ENCODE assay signal across 15 cellular contexts in the genomic region with DNA sequence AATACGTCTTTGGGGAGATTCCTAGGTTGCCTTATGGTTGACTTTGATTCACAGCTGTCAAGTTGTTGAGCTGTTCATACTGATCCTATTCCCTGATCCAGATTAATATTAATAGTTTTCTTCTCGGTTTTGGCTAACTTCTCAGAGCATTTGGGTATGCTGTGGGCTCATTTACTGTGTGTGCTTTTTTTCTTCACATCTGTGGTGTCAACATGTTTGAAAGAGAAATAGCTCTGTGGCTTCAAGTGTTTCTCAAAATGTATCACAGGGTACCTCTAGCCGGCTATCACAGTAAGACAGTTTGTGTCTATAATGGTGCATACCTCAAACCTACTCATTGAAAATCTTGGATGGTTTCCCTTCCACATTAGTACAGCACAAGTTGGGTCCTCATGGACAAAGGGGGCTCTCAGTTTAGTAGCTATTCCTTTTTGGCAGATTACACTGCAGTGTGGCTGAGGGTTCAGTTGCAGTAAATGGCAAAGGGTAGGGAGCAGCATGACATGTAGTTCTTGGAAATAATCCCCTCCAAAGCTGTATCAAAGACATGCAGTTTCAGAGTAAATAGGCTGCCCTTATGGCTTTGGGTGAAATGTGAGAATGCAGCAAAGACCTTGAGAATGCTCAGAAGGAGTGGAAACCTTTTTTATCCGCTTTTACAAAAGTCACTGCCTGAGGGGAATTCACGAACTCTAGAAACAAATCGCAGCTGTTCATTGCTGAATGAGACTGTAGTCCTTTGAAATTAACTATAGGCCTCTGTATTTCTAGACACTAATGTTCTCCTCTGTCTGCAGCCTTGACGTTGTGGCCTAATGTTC.
DNase-seq lines count a peak whose midpoint lies in the region; ATAC-seq and TF ChIP-seq lines count a peak whose summit lies in the region.
"Had no signal": no experiment of that assay in that cellular context is flagged by ENCODE, and none has a peak within 500 bp of the region (broad histone marks: within the 10 kb centered on the region; RNA-seq: fewer than 3 reads in every experiment).

No MANE protein-coding gene starts in this region.

- H3K27ac Mint-ChIP-seq in neural crest cell (ENCODE audit: unreplicated experiment): peak overlapping the region; percentile 57
- H3K27ac Mint-ChIP-seq in immature natural killer cell: no peak overlapping the region

- peak overlapping the region; percentile 71 for H3K27ac ChIP-seq in angular gyrus (ENCODE audit: low read depth, low read length)
- H3K27ac ChIP-seq in gastroesophageal sphincter: no peak overlapping the region
- H3K27ac ChIP-seq: brain microvascular endothelial cell, left lung had no signal

- TF ChIP-seq CTCF in GM13976 (IDR thresholded peaks at IDR 0.05; ENCODE audit: borderline replicate concordance, control extremely low read depth, extremely low read depth, insufficient read depth, missing control alignments) (no peak), neural crest cell (conservative IDR thresholded peaks at IDR 0.05) (no peak), gastroesophageal sphincter (IDR thresholded peaks at IDR 0.05) (no peak)

- H3K4me3 Mint-ChIP-seq in neural crest cell (no peak overlapping the region), immature natural killer cell (no peak overlapping the region)

- TF ChIP-seq POLR2A in gastroesophageal sphincter (IDR thresholded peaks at IDR 0.05): no peak

- H3K4me3 ChIP-seq in gastroesophageal sphincter (no peak overlapping the region), MG63 (no peak overlapping the region)
- H3K4me3 ChIP-seq: left lung, ovary had no signal

- no peaks in the 10 kb centered on the region for H3K4me1 ChIP-seq in gastroesophageal sphincter

- no peaks in the 10 kb centered on the region for H3K27me3 ChIP-seq in gastroesophageal sphincter
- H3K27me3 ChIP-seq in MG63: no peaks in the 10 kb centered on the region
- H3K27me3 ChIP-seq: brain microvascular endothelial cell, left lung, ovary had no signal

- in situ Hi-C loops in GM13976 (cut with MboI; ENCODE audit: low sequenced_read_pairs, unreplicated experiment): no loop called here

- H3K9me3 Mint-ChIP-seq in neural crest cell: peaks cover 3% of the 10 kb centered on the region
- H3K9me3 Mint-ChIP-seq in immature natural killer cell: no peaks in the 10 kb centered on the region

- H3K9me3 ChIP-seq in gastroesophageal sphincter (no peaks in the 10 kb centered on the region), MG63 (no peaks in the 10 kb centered on the region)
- H3K9me3 ChIP-seq: left lung, ovary had no signal

- H3K36me3 Mint-ChIP-seq in neural crest cell (ENCODE audit: low read depth) (peaks cover 10% of the 10 kb centered on the region), immature natural killer cell (peaks cover 4 to 20% (median 9%) of the 10 kb centered on the region in 3 donors)

- peaks cover 0 to 10% of the 10 kb centered on the region in 2 donors for H3K36me3 ChIP-seq in gastroesophageal sphincter
- H3K36me3 ChIP-seq in MG63: no peaks in the 10 kb centered on the region
- H3K36me3 ChIP-seq: ovary had no signal

- WGBS in gastroesophageal sphincter (ENCODE audit: low coverage in 1 of 2), 2 donors: 57 to 89% methylated on average over 3 to 7 of the region's 7 CpGs

- TF ChIP-seq EP300 in gastroesophageal sphincter (IDR thresholded peaks at IDR 0.05): no peak

- H3K4me1 Mint-ChIP-seq in neural crest cell (peaks cover 46% of the 10 kb centered on the region), immature natural killer cell (peaks cover 0 to 6% of the 10 kb centered on the region in 2 donors)

- peak; percentile 53 for ATAC-seq in HG02610 (IDR thresholded peaks at IDR 0.05; ENCODE audit: unreplicated experiment)
- ATAC-seq in gastroesophageal sphincter: no peak
- ATAC-seq in GM21360 (IDR thresholded peaks at IDR 0.05; ENCODE audit: unreplicated experiment): no peak
- ATAC-seq: left lung had no signal

- DNase-seq in GM13976 (ENCODE audit: low spot score): peak; percentile 50
- DNase-seq in neural crest cell (ENCODE audit: low read depth, low spot score): no peak
- DNase-seq in MG63: no peak
- no peak for DNase-seq in immature natural killer cell
- DNase-seq: activated T-cell treated with anti-CD3 and anti-CD28 coated beads, Interleukin-2, amount 50 U/mL, for 48 hours; AML-193; brain microvascular endothelial cell; DMS53; left lung; NCI-H748 treated with DMSO at 0.1 percent for 48 hours; ovary had no signal

- H3K27me3 Mint-ChIP-seq in neural crest cell (ENCODE audit: low read depth): no peaks in the 10 kb centered on the region
- no peaks in the 10 kb centered on the region for H3K27me3 Mint-ChIP-seq in immature natural killer cell (ENCODE audit: low read depth in 3 of 3)
